ENCODE assay signal across 9 cellular contexts in the genomic region with DNA sequence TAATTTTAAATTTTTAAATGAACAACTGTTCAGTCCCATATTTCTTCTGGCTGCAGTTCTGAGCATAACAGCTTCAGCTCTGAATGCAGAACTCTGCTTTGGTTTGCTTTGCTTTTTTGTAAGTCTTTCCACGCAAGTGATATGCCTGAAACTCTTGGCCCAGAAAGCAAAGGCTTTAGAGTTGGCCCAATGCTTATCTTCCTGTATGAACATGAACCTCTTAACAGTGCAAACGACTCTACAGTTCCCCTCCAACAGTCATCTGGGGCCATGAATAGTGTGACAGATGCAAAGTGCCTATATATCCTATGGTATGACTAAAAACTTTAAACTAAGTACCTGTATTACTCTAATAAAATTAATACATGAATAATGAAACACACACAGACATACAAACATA.
"Had no signal": no experiment of that assay in that cellular context is flagged by ENCODE, and none has a peak within 500 bp of the region (broad histone marks: within the 10 kb centered on the region; RNA-seq: fewer than 3 reads in every experiment).

No MANE protein-coding gene starts in this region.

- H3K27ac Mint-ChIP-seq: GM23338, H9, HFFc6 had no signal

- H3K4me3 ChIP-seq: GM23248, GM23338, HAP-1 had no signal

- ATAC-seq: GM23338, HCT116 had no signal

- H3K4me3 Mint-ChIP-seq: GM23338, H9, HFFc6 had no signal

- H3K4me1 ChIP-seq: HAP-1 had no signal

- H3K9me3 ChIP-seq: HAP-1 had no signal

- H3K27ac ChIP-seq: GM23248 had no signal

- H3K36me3 ChIP-seq: HAP-1 had no signal

- H3K4me1 Mint-ChIP-seq: GM23338, H9 had no signal

- H3K9me3 Mint-ChIP-seq: HFFc6 had no signal

- DNase-seq: GM23248, GOT3, H7, H9, HCEC 1CT, HFFc6 had no signal
